10 cellular contexts compared by ENCODE assay signal in genomic region chr6:156957931-156958547, GRCh38.
DNase-seq lines count a peak whose midpoint lies in the region; ATAC-seq and TF ChIP-seq lines count a peak whose summit lies in the region.
"Had no signal": no experiment of that assay in that cellular context is flagged by ENCODE, and none has a peak within 500 bp of the region (broad histone marks: within the 10 kb centered on the region; RNA-seq: fewer than 3 reads in every experiment).

No MANE protein-coding gene starts in this region.

- peaks cover 42% of the 10 kb centered on the region for H3K4me1 Mint-ChIP-seq in WTC11

- no peaks in the 10 kb centered on the region for H3K9me3 ChIP-seq in gastrocnemius medialis

- peak overlapping the region; percentile 81 to 92 (median 88) for H3K27ac ChIP-seq in gastrocnemius medialis

- POLR2A ChIA-PET in WTC11 (lab: Charles Lee), result no interaction called here

- no peak overlapping the region for H3K4me3 ChIP-seq in gastrocnemius medialis

- no peak overlapping the region for H3K4me3 Mint-ChIP-seq in WTC11

- DNase-seq in WTC11 (ENCODE audit: low spot score), result no peak
- no peak for DNase-seq in gastrocnemius medialis
- no peak for DNase-seq in islet precursor cell
- DNase-seq in NCI-H2196 (lab: John Stamatoyannopoulos, UW; ENCODE audit: unreplicated experiment), result no peak
- no peak for DNase-seq in germinal center (ENCODE audit: low spot score)
- DNase-seq: activated CD4-positive, alpha-beta T cell treated with anti-CD3 and anti-CD28 coated beads for 1 hour; left ventricle myocardium superior had no signal

- TF ChIP-seq CTCF in WTC11 (IDR thresholded peaks at IDR 0.05) (no peak), gastrocnemius medialis (IDR thresholded peaks at IDR 0.05 in 4 of 5, conservative IDR thresholded peaks at IDR 0.05 in 1 of 5) (no peak)

- peak; percentile 70 for ATAC-seq in GM19351 (IDR thresholded peaks at IDR 0.05; ENCODE audit: unreplicated experiment)
- peak; percentile 87 for ATAC-seq in HG02610 (IDR thresholded peaks at IDR 0.05; ENCODE audit: unreplicated experiment)
- ATAC-seq in WTC11, result no peak
- no peak for ATAC-seq in gastrocnemius medialis
- ATAC-seq: left ventricle myocardium superior had no signal

- H3K27me3 ChIP-seq in gastrocnemius medialis, result no peaks in the 10 kb centered on the region

- H3K27me3 Mint-ChIP-seq in WTC11 (ENCODE audit: low read depth), result no peaks in the 10 kb centered on the region
- H3K27me3 Mint-ChIP-seq: progenitor cell of endocrine pancreas had no signal

- TF ChIP-seq POLR2A in gastrocnemius medialis (IDR thresholded peaks at IDR 0.05), result no peak

- CTCF ChIA-PET in WTC11 (lab: Charles Lee), result no interaction called here

- peaks cover 64% of the 10 kb centered on the region in 2 donors for H3K4me1 ChIP-seq in gastrocnemius medialis

- intact Hi-C loops in gastrocnemius medialis (cut with DNase I; ENCODE audit: low total_unique reads), result loop anchor here (5.0 to 10.0 kb wide), 3 partner anchors 131 to 227 kb away; partner anchors contain the start of gene ARID1B

- H3K36me3 ChIP-seq in gastrocnemius medialis, result no peaks in the 10 kb centered on the region

- H3K27ac Mint-ChIP-seq in WTC11, result peak overlapping the region; percentile 8; the same call in 1 of the 2 replicates
- H3K27ac Mint-ChIP-seq: progenitor cell of endocrine pancreas had no signal

- no peaks in the 10 kb centered on the region for H3K36me3 Mint-ChIP-seq in WTC11

- in situ Hi-C loops in gastrocnemius medialis (cut with MboI; ENCODE audit: low sequenced_read_pairs in 4 of 4), result loop anchor here in 3 of 4 donors (5.0 to 25.0 kb wide), 4 partner anchors 64 to 227 kb away; partner anchors contain the start of gene ARID1B (in 2 of the 3)

- H3K9me3 Mint-ChIP-seq in WTC11, result no peaks in the 10 kb centered on the region

TF ChIP-seq in WTC11, 78 proteins besides CTCF, POLR2A, EP300 and RAD21:
- TF ChIP-seq NFE2L1 (CRISPR knock-in tag; IDR thresholded peaks at IDR 0.05) (no peak), GABPB1 (CRISPR knock-in tag; IDR thresholded peaks at IDR 0.05) (no peak), ZNF281 (CRISPR knock-in tag; IDR thresholded peaks at IDR 0.05) (no peak), NR3C1 (CRISPR knock-in tag; conservative IDR thresholded peaks at IDR 0.05; ENCODE audit: low read depth) (no peak), FOXK1 (CRISPR knock-in tag; IDR thresholded peaks at IDR 0.05) (no peak)

Comparison
In these comparisons a context has a peak if more than half of its experiments do, and no peak if none do; other contexts are left out.
1. ATAC-seq: peak in GM19351 (single experiment) and HG02610 (single experiment); none in WTC11 (single experiment) and gastrocnemius medialis (0 of 2).